8 cellular contexts compared by ENCODE assay signal in genomic region chr1:29332204-29332603, GRCh38.
DNase-seq lines count a peak whose midpoint lies in the region; ATAC-seq and TF ChIP-seq lines count a peak whose summit lies in the region.

No MANE protein-coding gene starts in this region.

- no peak overlapping the region for H3K4me3 ChIP-seq in smooth muscle cell
- no peak overlapping the region for H3K4me3 ChIP-seq in psoas muscle
- H3K4me3 ChIP-seq in esophagus squamous epithelium = no peak overlapping the region

- 57% methylated on average over 6 of the region's 6 CpGs for WGBS in smooth muscle cell (ENCODE audit: low lambda C conversion rate)
- WGBS in psoas muscle, 3 donors = 44 to 45% (median 44%) methylated on average over 6 of the region's 6 CpGs
- WGBS in esophagus squamous epithelium, 2 donors = 30 to 66% methylated on average over 4 to 6 of the region's 6 CpGs

- DNase-seq in stimulated activated naive CD8-positive, alpha-beta T cell treated with anti-CD3 and anti-CD28 coated beads, Interleukin-15, Interleukin-2, amounts not matched to agents 100 U/mL and 50 U/mL, for 24 hours = peak; percentile 16
- no peak for DNase-seq in stimulated activated naive CD8-positive, alpha-beta T cell treated with anti-CD3 and anti-CD28 coated beads, Interleukin-15, amount 100 ng/mL, for 72 hours
- peak; percentile 13 for DNase-seq in NCI-H748 treated with DMSO at 0.1 percent for 48 hours (lab: John Stamatoyannopoulos, UW)
- peak; percentile 67 for DNase-seq in endothelial cell (ENCODE audit: low spot score)
- DNase-seq in smooth muscle cell (lab: John Stamatoyannopoulos, UW; ENCODE audit: unreplicated experiment) = no peak
- DNase-seq in psoas muscle = no peak
- DNase-seq in esophagus squamous epithelium (lab: John Stamatoyannopoulos, UW) = no peak

- no peak for TF ChIP-seq POLR2A in esophagus squamous epithelium (IDR thresholded peaks at IDR 0.05)

- peaks cover 6% of the 10 kb centered on the region for H3K36me3 Mint-ChIP-seq in endothelial cell (ENCODE audit: low read depth, unreplicated experiment)

- intact Hi-C loops in psoas muscle (cut with DNase I) (no loop called here), esophagus squamous epithelium (cut with DNase I) (no loop called here)

- H3K9ac ChIP-seq in smooth muscle cell (ENCODE audit: low read depth) = no peak overlapping the region

- ATAC-seq in stimulated activated naive CD8-positive, alpha-beta T cell treated with anti-CD3 and anti-CD28 coated beads, Interleukin-15, Interleukin-2, amounts not matched to agents 100 U/mL and 50 U/mL, for 24 hours = no peak
- ATAC-seq in stimulated activated naive CD8-positive, alpha-beta T cell treated with anti-CD3 and anti-CD28 coated beads, Interleukin-15, amount 100 ng/mL, for 72 hours = no peak
- ATAC-seq in psoas muscle (no peak), GM19328 (IDR thresholded peaks at IDR 0.05; ENCODE audit: unreplicated experiment) (no peak)

- H3K36me3 ChIP-seq in smooth muscle cell (ENCODE audit: low read depth) (no peaks in the 10 kb centered on the region), psoas muscle (ENCODE audit: insufficient read depth in 1 of 2, low read depth in 1 of 2) (no peaks in the 10 kb centered on the region), esophagus squamous epithelium (no peaks in the 10 kb centered on the region)

- H3K79me2 ChIP-seq in smooth muscle cell (ENCODE audit: low read depth) = no peaks in the 10 kb centered on the region

- no peak overlapping the region for H3K4me3 Mint-ChIP-seq in stimulated activated naive CD8-positive, alpha-beta T cell treated with anti-CD3 and anti-CD28 coated beads, Interleukin-15, amount 100 ng/mL, for 72 hours
- H3K4me3 Mint-ChIP-seq in endothelial cell (ENCODE audit: unreplicated experiment) = no peak overlapping the region

- H3K4me1 ChIP-seq in smooth muscle cell (ENCODE audit: low read depth) (no peaks in the 10 kb centered on the region), psoas muscle (no peaks in the 10 kb centered on the region), esophagus squamous epithelium (no peaks in the 10 kb centered on the region)

- H3K27ac ChIP-seq in smooth muscle cell (ENCODE audit: low read depth) (no peak overlapping the region), psoas muscle (no peak overlapping the region), esophagus squamous epithelium (no peak overlapping the region)

- H4K20me1 ChIP-seq in smooth muscle cell (ENCODE audit: low read depth) = no peaks in the 10 kb centered on the region

- TF ChIP-seq CTCF in endothelial cell (IDR thresholded peaks at IDR 0.05; ENCODE audit: unreplicated experiment) (peak; percentile 65), smooth muscle cell (IDR thresholded peaks at IDR 0.05; ENCODE audit: borderline replicate concordance, insufficient read depth, poor library complexity, severe bottlenecking) (peak; percentile 44), psoas muscle (IDR thresholded peaks at IDR 0.05) (no peak), esophagus squamous epithelium (IDR thresholded peaks at IDR 0.05) (peak in 3 of 6 experiments; percentile 21 to 48 (median 35))

- H2AFZ ChIP-seq in smooth muscle cell (ENCODE audit: low read depth) = no peak overlapping the region

- H3K9me3 ChIP-seq in smooth muscle cell (replicated peaks; ENCODE audit: low read depth) = no peaks in the 10 kb centered on the region
- H3K9me3 ChIP-seq in psoas muscle = no peaks in the 10 kb centered on the region
- H3K9me3 ChIP-seq in esophagus squamous epithelium = no peaks in the 10 kb centered on the region

- H3K27ac Mint-ChIP-seq in stimulated activated naive CD8-positive, alpha-beta T cell treated with anti-CD3 and anti-CD28 coated beads, Interleukin-15, amount 100 ng/mL, for 72 hours = no peak overlapping the region
- H3K27ac Mint-ChIP-seq in endothelial cell (ENCODE audit: unreplicated experiment) = no peak overlapping the region

- H3K9me3 Mint-ChIP-seq in stimulated activated naive CD8-positive, alpha-beta T cell treated with anti-CD3 and anti-CD28 coated beads, Interleukin-15, amount 100 ng/mL, for 72 hours = no peaks in the 10 kb centered on the region
- no peaks in the 10 kb centered on the region for H3K9me3 Mint-ChIP-seq in endothelial cell (ENCODE audit: unreplicated experiment)

- H3K4me2 ChIP-seq in smooth muscle cell = no peak overlapping the region

- no peaks in the 10 kb centered on the region for H3F3A ChIP-seq in smooth muscle cell (ENCODE audit: low read depth)

- no peaks in the 10 kb centered on the region for H3K4me1 Mint-ChIP-seq in stimulated activated naive CD8-positive, alpha-beta T cell treated with anti-CD3 and anti-CD28 coated beads, Interleukin-15, amount 100 ng/mL, for 72 hours
- no peaks in the 10 kb centered on the region for H3K4me1 Mint-ChIP-seq in endothelial cell (ENCODE audit: unreplicated experiment)

- H3K27me3 ChIP-seq in smooth muscle cell (ENCODE audit: low read depth) (peaks cover 5% of the 10 kb centered on the region), psoas muscle (ENCODE audit: insufficient read depth in 3 of 3, low read length in 2 of 3) (peaks cover 0 to 3% (median 1%) of the 10 kb centered on the region in 3 donors), esophagus squamous epithelium (peaks cover 0 to 24% (median 0%) of the 10 kb centered on the region in 4 donors)

- peaks cover 24% of the 10 kb centered on the region for H3K27me3 Mint-ChIP-seq in stimulated activated naive CD8-positive, alpha-beta T cell treated with anti-CD3 and anti-CD28 coated beads, Interleukin-15, amount 100 ng/mL, for 72 hours
- H3K27me3 Mint-ChIP-seq in endothelial cell (ENCODE audit: unreplicated experiment) = peaks cover 9% of the 10 kb centered on the region

Comparison
In these comparisons a context has a peak if more than half of its experiments do, and no peak if none do; other contexts are left out.
1. DNase-seq: peak in stimulated activated naive CD8-positive, alpha-beta T cell treated with anti-CD3 and anti-CD28 coated beads, Interleukin-15, Interleukin-2, amounts not matched to agents 100 U/mL and 50 U/mL, for 24 hours (single experiment), NCI-H748 treated with DMSO at 0.1 percent for 48 hours (single experiment) and endothelial cell (single experiment); none in stimulated activated naive CD8-positive, alpha-beta T cell treated with anti-CD3 and anti-CD28 coated beads, Interleukin-15, amount 100 ng/mL, for 72 hours (0 of 2), smooth muscle cell (single experiment), psoas muscle (0 of 2) and esophagus squamous epithelium (single experiment).